Comparison of ENCODE assay signal across 8 cellular contexts in genomic region chr17:7634384-7634783, GRCh38. TPM values are rescaled to one million over a fixed set of nuclear protein-coding genes. Genes with fewer than 3 reads are reported as not detected.
DNase-seq lines count a peak whose midpoint lies in the region; ATAC-seq and TF ChIP-seq lines count a peak whose summit lies in the region.

No MANE protein-coding gene starts in this region.

- POLR2A ChIA-PET in MCF 10A (lab: Yijun Ruan, JAX), result interaction anchor here (12.8 kb wide), 1 partner anchor 53 kb away, joined by 208 read pairs; the partner anchor contains the start of genes TP53 and WRAP53
- POLR2A ChIA-PET in OCI-LY7 (lab: Charles Lee), result interaction anchor here (1.5 kb wide), 1 partner anchor 20 kb away, joined by 3 read pairs; no protein-coding TSS in a partner anchor

- TF ChIP-seq POLR2A in breast epithelium (IDR thresholded peaks at IDR 0.05), result no peak
- no peak for TF ChIP-seq POLR2A in gastrocnemius medialis (IDR thresholded peaks at IDR 0.05)

- H3K4me3 Mint-ChIP-seq in MCF 10A (ENCODE audit: unreplicated experiment), result no peak overlapping the region

- no peaks in the 10 kb centered on the region for H3K27me3 ChIP-seq in breast epithelium
- H3K27me3 ChIP-seq in fibroblast of lung (ENCODE audit: control insufficient read depth, insufficient read depth, low read length), result no peaks in the 10 kb centered on the region
- H3K27me3 ChIP-seq in gastrocnemius medialis, result no peaks in the 10 kb centered on the region

- no peak for ATAC-seq in gastrocnemius medialis
- ATAC-seq in HG02798 (IDR thresholded peaks at IDR 0.05; ENCODE audit: poor library complexity, unreplicated experiment), result no peak
- no peak for ATAC-seq in HG03139 (IDR thresholded peaks at IDR 0.05; ENCODE audit: unreplicated experiment)
- ATAC-seq in HG03460 (IDR thresholded peaks at IDR 0.05; ENCODE audit: unreplicated experiment), result no peak

- peak; percentile 51 for TF ChIP-seq CTCF in MCF 10A (IDR thresholded peaks at IDR 0.05; ENCODE audit: unreplicated experiment)
- no peak for TF ChIP-seq CTCF in breast epithelium (IDR thresholded peaks at IDR 0.05)
- TF ChIP-seq CTCF in OCI-LY7 (conservative IDR thresholded peaks at IDR 0.05; ENCODE audit: low read length), result peak; percentile 42; the same call in 1 of the 2 replicates
- peak; percentile 67 to 74 for TF ChIP-seq CTCF in fibroblast of lung (conservative IDR thresholded peaks at IDR 0.05 in 1 of 2, IDR thresholded peaks at IDR 0.05 in 1 of 2; ENCODE audit: low read depth in 1 of 2, low read length in 2 of 2)
- peak in 4 of 5 experiments; percentile 4 to 32 (median 28) for TF ChIP-seq CTCF in gastrocnemius medialis (IDR thresholded peaks at IDR 0.05 in 4 of 5, conservative IDR thresholded peaks at IDR 0.05 in 1 of 5)

- in situ Hi-C loops in gastrocnemius medialis (cut with MboI; ENCODE audit: low sequenced_read_pairs in 4 of 4), result no loop called here

- no peak overlapping the region for H2AFZ ChIP-seq in OCI-LY7 (ENCODE audit: low read length)
- no peak overlapping the region for H2AFZ ChIP-seq in fibroblast of lung (ENCODE audit: low read length)

- BruUV-seq in MCF 10A (replicated peaks; lab: Mats Ljungman, UMichigan) (no TSS peak), OCI-LY7 (replicated peaks; lab: Mats Ljungman, UMichigan) (no TSS peak)

- intact Hi-C loops in MCF 10A (cut with micrococcal nuclease), result no loop called here
- intact Hi-C loops in breast epithelium (cut with DNase I; ENCODE audit: low total_unique reads), result no loop called here
- intact Hi-C loops in OCI-LY7 (cut with micrococcal nuclease; ENCODE audit: unreplicated experiment), result loop anchor here (1.0 to 10.0 kb wide), 2 partner anchors 54 to 150 kb away; partner anchors contain the start of gene WRAP53
- intact Hi-C loops in gastrocnemius medialis (cut with DNase I; ENCODE audit: low total_unique reads), result no loop called here

- no peak overlapping the region for H3K4me2 ChIP-seq in OCI-LY7 (ENCODE audit: low read length)
- H3K4me2 ChIP-seq in fibroblast of lung (ENCODE audit: extremely low read depth, insufficient read depth, low read length), result no peak overlapping the region

- no peak overlapping the region for H3K4me3 ChIP-seq in breast epithelium
- H3K4me3 ChIP-seq in OCI-LY7 (ENCODE audit: low read depth, low read length, poor library complexity, severe bottlenecking), result no peak overlapping the region
- no peak overlapping the region for H3K4me3 ChIP-seq in fibroblast of lung (replicated peaks in 1 of 4; ENCODE audit: control extremely low read depth in 1 of 4, insufficient read depth in 1 of 4, low read depth in 3 of 4, low read length in 4 of 4)
- no peak overlapping the region for H3K4me3 ChIP-seq in gastrocnemius medialis

- H3K4me1 Mint-ChIP-seq in MCF 10A (ENCODE audit: insufficient read depth, unreplicated experiment), result no peaks in the 10 kb centered on the region

- DNase-seq in MCF 10A (ENCODE audit: unreplicated experiment) (peak; percentile 55), breast epithelium (ENCODE audit: low spot score in 2 of 2) (no peak), OCI-LY7 (ENCODE audit: low spot score) (no peak), fibroblast of lung (ENCODE audit: low read depth in 2 of 2) (peak; percentile 28 to 59), gastrocnemius medialis (no peak)

- no peaks in the 10 kb centered on the region for H3K9me2 ChIP-seq in OCI-LY7 (ENCODE audit: insufficient read depth, low read length)

- H3K36me3 Mint-ChIP-seq in MCF 10A (ENCODE audit: insufficient read depth, unreplicated experiment), result no peaks in the 10 kb centered on the region

- H3K79me2 ChIP-seq in OCI-LY7 (ENCODE audit: insufficient read depth, low read depth, low read length), result no peaks in the 10 kb centered on the region
- H3K79me2 ChIP-seq in fibroblast of lung (ENCODE audit: control insufficient read depth, insufficient read depth, low read length), result no peaks in the 10 kb centered on the region

- CTCF ChIA-PET in MCF 10A (lab: Yijun Ruan, JAX), result interaction anchor here (0.7 to 4.4 kb wide), 6 partner anchors 24 to 82 kb away, joined by 3 to 48 read pairs (median 5); partner anchors contain the start of genes TP53 and WRAP53
- CTCF ChIA-PET in OCI-LY7 (lab: Charles Lee; ENCODE audit: unreplicated experiment), result no interaction called here

- H4K20me1 ChIP-seq in OCI-LY7 (ENCODE audit: insufficient read depth, low read length), result no peaks in the 10 kb centered on the region
- H4K20me1 ChIP-seq in fibroblast of lung (ENCODE audit: control insufficient read depth, extremely low read depth, insufficient read depth, low read length), result no peaks in the 10 kb centered on the region

- H3K27me3 Mint-ChIP-seq in MCF 10A (ENCODE audit: insufficient read depth, unreplicated experiment), result no peaks in the 10 kb centered on the region

- no peaks in the 10 kb centered on the region for H3K4me1 ChIP-seq in breast epithelium
- H3K4me1 ChIP-seq in OCI-LY7 (ENCODE audit: insufficient read depth, low read length, poor library complexity, severe bottlenecking), result no peaks in the 10 kb centered on the region
- no peaks in the 10 kb centered on the region for H3K4me1 ChIP-seq in fibroblast of lung (ENCODE audit: control insufficient read depth, extremely low read depth, insufficient read depth, low read length)
- H3K4me1 ChIP-seq in gastrocnemius medialis, result peaks cover 0 to 2% of the 10 kb centered on the region in 2 donors

- H3K36me3 ChIP-seq in breast epithelium, result no peaks in the 10 kb centered on the region
- no peaks in the 10 kb centered on the region for H3K36me3 ChIP-seq in OCI-LY7 (ENCODE audit: insufficient read depth, low read length)
- no peaks in the 10 kb centered on the region for H3K36me3 ChIP-seq in fibroblast of lung (ENCODE audit: control insufficient read depth, insufficient read depth, low read length)
- H3K36me3 ChIP-seq in gastrocnemius medialis, result no peaks in the 10 kb centered on the region

- H3K27ac Mint-ChIP-seq in MCF 10A (ENCODE audit: low read depth, unreplicated experiment), result no peak overlapping the region

- H3K9me3 Mint-ChIP-seq in MCF 10A (ENCODE audit: unreplicated experiment), result no peaks in the 10 kb centered on the region

- H3K27ac ChIP-seq in breast epithelium (no peak overlapping the region), OCI-LY7 (ENCODE audit: low read depth, low read length, poor library complexity, severe bottlenecking) (no peak overlapping the region), fibroblast of lung (ENCODE audit: insufficient read depth, low read length) (no peak overlapping the region), gastrocnemius medialis (no peak overlapping the region)

- H3K9ac ChIP-seq in fibroblast of lung (ENCODE audit: insufficient read depth, low read length), result no peak overlapping the region

- H3K9me3 ChIP-seq in breast epithelium (no peaks in the 10 kb centered on the region), OCI-LY7 (ENCODE audit: low read length) (no peaks in the 10 kb centered on the region), fibroblast of lung (ENCODE audit: control insufficient read depth, insufficient read depth, low read depth, low read length) (no peaks in the 10 kb centered on the region), gastrocnemius medialis (no peaks in the 10 kb centered on the region)

RNA-seq across cellular contexts. Expression of gene SHBG, which starts 4.4 kb away (rescaled TPM):
- total RNA-seq in MCF 10A (2022) (0.35 and 1.1 TPM in 2 replicates), breast epithelium (under 1 TPM in 1 of 3 donors, not detected in 2; 0.16 TPM), OCI-LY7 (2022) (0.50 and 0.53 TPM in 2 replicates), fibroblast of lung (0.26 and 0.33 TPM in 2 replicates), gastrocnemius medialis (not detected)
- not detected in 2 replicates for total RNA-seq in OCI-LY7 (2014; rRNA removed; shearing (Covaris generic))
- 0.27 and 0.45 TPM in 2 replicates for polyA plus RNA-seq in fibroblast of lung
- polyA plus RNA-seq in fibroblast of lung (2012), result 0.68 and 0.97 TPM in 2 replicates
- not detected in 2 replicates for polyA minus RNA-seq in fibroblast of lung (ENCODE audit: low replicate concordance)

RNA-seq across cellular contexts. Expression of gene SAT2, which starts 6.8 kb away (rescaled TPM):
- 66.8 and 82.7 TPM in 2 replicates for total RNA-seq in MCF 10A (2022)
- 10 to 100 TPM; 52.5 to 78.4 (median 62.9) TPM for total RNA-seq in breast epithelium
- total RNA-seq in OCI-LY7 (2014; rRNA removed; shearing (Covaris generic)), result 16.0 and 16.9 TPM in 2 replicates
- 37.3 and 41.1 TPM in 2 replicates for total RNA-seq in OCI-LY7 (2022)
- 54.3 and 55.5 TPM in 2 replicates for total RNA-seq in fibroblast of lung
- polyA plus RNA-seq in fibroblast of lung, result 47.0 and 48.2 TPM in 2 replicates
- polyA plus RNA-seq in fibroblast of lung (2012), result 87.0 and 89.0 TPM in 2 replicates
- 16.5 and 31.3 TPM in 2 replicates for polyA minus RNA-seq in fibroblast of lung (ENCODE audit: low replicate concordance)
- 10 to 100 TPM; 38.4 to 79.4 (median 60.4) TPM for total RNA-seq in gastrocnemius medialis

RNA-seq across cellular contexts. Expression of gene ATP1B2, which starts 16.3 kb away (rescaled TPM):
- not detected in 2 replicates for total RNA-seq in MCF 10A (2022)
- 1 to 10 TPM in 1 of 3 donors, under 1 TPM in 2; 0.16 to 1.2 (median 0.98) TPM for total RNA-seq in breast epithelium
- not detected in 2 replicates for total RNA-seq in OCI-LY7 (2014; rRNA removed; shearing (Covaris generic))
- total RNA-seq in OCI-LY7 (2022), result not detected in 2 replicates
- 0.33 TPM in 1 of 2 replicates, not detected in the other for total RNA-seq in fibroblast of lung
- 0.02 and 0.05 TPM in 2 replicates for polyA plus RNA-seq in fibroblast of lung
- polyA plus RNA-seq in fibroblast of lung (2012), result not detected in 2 replicates
- polyA minus RNA-seq in fibroblast of lung (ENCODE audit: low replicate concordance), result not detected in 2 replicates
- total RNA-seq in gastrocnemius medialis, result under 1 TPM; 0.10 to 0.81 (median 0.21) TPM

RNA-seq across cellular contexts. Expression of gene FXR2, which starts 19.7 kb away (rescaled TPM):
- 60.7 and 65.1 TPM in 2 replicates for total RNA-seq in MCF 10A (2022)
- total RNA-seq in breast epithelium, result 10 to 100 TPM; 22.8 to 33.9 (median 25.6) TPM
- 24.6 and 32.4 TPM in 2 replicates for total RNA-seq in OCI-LY7 (2014; rRNA removed; shearing (Covaris generic))
- 32.1 and 41.4 TPM in 2 replicates for total RNA-seq in OCI-LY7 (2022)
- 39.8 and 46.6 TPM in 2 replicates for total RNA-seq in fibroblast of lung
- 22.0 and 28.1 TPM in 2 replicates for polyA plus RNA-seq in fibroblast of lung
- 20.7 and 30.8 TPM in 2 replicates for polyA plus RNA-seq in fibroblast of lung (2012)
- 106 and 122 TPM in 2 replicates for polyA minus RNA-seq in fibroblast of lung (ENCODE audit: low replicate concordance)
- total RNA-seq in gastrocnemius medialis, result 100 to 1,000 TPM; 100 to 174 (median 140) TPM

RNA-seq across cellular contexts. Expression of gene SOX15, which starts 44.5 kb away (rescaled TPM):
- total RNA-seq in MCF 10A (2022) (32.6 and 34.4 TPM in 2 replicates), breast epithelium (1 to 10 TPM; 1.3 to 4.1 (median 1.6) TPM), OCI-LY7 (2022) (0.57 and 0.84 TPM in 2 replicates), fibroblast of lung (under 0.01 and 0.50 TPM in 2 replicates), gastrocnemius medialis (1 to 10 TPM in 2 of 4 donors, under 1 TPM in 1, not detected in 1; 0.66 to 1.3 (median 1.1) TPM)
- total RNA-seq in OCI-LY7 (2014; rRNA removed; shearing (Covaris generic)), result 0.23 and 1.6 TPM in 2 replicates
- 0.36 and 0.78 TPM in 2 replicates for polyA plus RNA-seq in fibroblast of lung
- polyA plus RNA-seq in fibroblast of lung (2012), result 0.64 and 3.4 TPM in 2 replicates
- polyA minus RNA-seq in fibroblast of lung (ENCODE audit: low replicate concordance), result 2.5 TPM in 1 of 2 replicates, not detected in the other

Comparison
In these comparisons a context has a peak if more than half of its experiments do, and no peak if none do; other contexts are left out.
1. DNase-seq: peak in MCF 10A (single experiment) and fibroblast of lung (2 of 2); none in breast epithelium (0 of 2), OCI-LY7 (single experiment) and gastrocnemius medialis (0 of 2).
2. CTCF ChIP-seq: peak in MCF 10A (single experiment), OCI-LY7 (single experiment), fibroblast of lung (2 of 2) and gastrocnemius medialis (4 of 5); none in breast epithelium (0 of 3).